In the genomic region with DNA sequence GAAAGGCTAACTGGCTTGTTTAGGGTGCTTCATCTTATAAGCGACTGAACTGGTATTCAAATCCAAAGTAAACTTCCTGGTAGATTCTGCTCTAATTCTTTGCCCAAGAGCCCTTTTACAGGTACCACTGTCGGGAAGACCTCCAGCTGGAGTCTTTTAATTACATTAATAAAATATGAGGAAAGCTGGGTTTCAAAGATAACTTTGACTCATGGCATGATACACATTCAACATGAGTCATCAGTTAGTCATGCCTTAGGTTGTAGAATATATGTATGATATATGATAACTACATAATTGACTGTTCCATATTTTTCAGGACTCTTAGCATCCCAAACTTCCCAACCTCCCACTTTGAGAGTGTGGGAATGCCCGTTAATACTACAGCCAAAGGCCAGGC, we compare ENCODE assay signal across 1 cellular context.
A peak's percentile ranks its signal among the peaks of the same experiment; 100 is the strongest.
TF ChIP-seq lines count a peak whose summit lies in the region.

No MANE protein-coding gene starts in this region.

TF ChIP-seq in K562, 482 proteins besides CTCF, POLR2A, EP300 and RAD21 (continued from another document and continues in another):
- TF ChIP-seq, protein P1, sequence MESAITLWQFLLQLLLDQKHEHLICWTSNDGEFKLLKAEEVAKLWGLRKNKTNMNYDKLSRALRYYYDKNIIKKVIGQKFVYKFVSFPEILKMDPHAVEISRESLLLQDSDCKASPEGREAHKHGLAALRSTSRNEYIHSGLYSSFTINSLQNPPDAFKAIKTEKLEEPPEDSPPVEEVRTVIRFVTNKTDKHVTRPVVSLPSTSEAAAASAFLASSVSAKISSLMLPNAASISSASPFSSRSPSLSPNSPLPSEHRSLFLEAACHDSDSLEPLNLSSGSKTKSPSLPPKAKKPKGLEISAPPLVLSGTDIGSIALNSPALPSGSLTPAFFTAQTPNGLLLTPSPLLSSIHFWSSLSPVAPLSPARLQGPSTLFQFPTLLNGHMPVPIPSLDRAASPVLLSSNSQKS (CRISPR knock-in tag; IDR thresholded peaks at IDR 0.05), result no peak
- no peak for TF ChIP-seq BRCA1 (IDR thresholded peaks at IDR 0.05)
- TF ChIP-seq BRCA1 (CRISPR knock-in tag; IDR thresholded peaks at IDR 0.05), result no peak
- no peak for TF ChIP-seq ESRRA (IDR thresholded peaks at IDR 0.05; ENCODE audit: borderline replicate concordance, low read depth)
- no peak for TF ChIP-seq SETDB1 (IDR thresholded peaks at IDR 0.05; ENCODE audit: low read length)
- TF ChIP-seq HDAC8 (tag; IDR thresholded peaks at IDR 0.05), result no peak
- TF ChIP-seq, protein P2, sequence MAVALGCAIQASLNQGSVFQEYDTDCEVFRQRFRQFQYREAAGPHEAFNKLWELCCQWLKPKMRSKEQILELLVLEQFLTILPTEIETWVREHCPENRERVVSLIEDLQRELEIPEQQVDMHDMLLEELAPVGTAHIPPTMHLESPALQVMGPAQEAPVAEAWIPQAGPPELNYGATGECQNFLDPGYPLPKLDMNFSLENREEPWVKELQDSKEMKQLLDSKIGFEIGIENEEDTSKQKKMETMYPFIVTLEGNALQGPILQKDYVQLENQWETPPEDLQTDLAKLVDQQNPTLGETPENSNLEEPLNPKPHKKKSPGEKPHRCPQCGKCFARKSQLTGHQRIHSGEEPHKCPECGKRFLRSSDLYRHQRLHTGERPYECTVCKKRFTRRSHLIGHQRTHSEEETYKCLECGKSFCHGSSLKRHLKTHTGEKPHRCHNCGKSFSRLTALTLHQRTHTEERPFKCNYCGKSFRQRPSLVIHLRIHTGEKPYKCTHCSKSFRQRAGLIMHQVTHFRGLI (CRISPR knock-in tag; IDR thresholded peaks at IDR 0.05), result no peak
- TF ChIP-seq CBX3 (IDR thresholded peaks at IDR 0.05; ENCODE audit: borderline replicate concordance in 1 of 2, low read length in 2 of 2), result no peak
- TF ChIP-seq JUN (IDR thresholded peaks at IDR 0.05; ENCODE audit: borderline replicate concordance, low read depth, low read length), result peak; percentile 86
- no peak for TF ChIP-seq JUN (CRISPR knock-in tag; IDR thresholded peaks at IDR 0.05; ENCODE audit: borderline replicate concordance)
- TF ChIP-seq CEBPB (tag; IDR thresholded peaks at IDR 0.05), result no peak
- no peak for TF ChIP-seq COPS2 (conservative IDR thresholded peaks at IDR 0.05)
- no peak for TF ChIP-seq CHD1 (IDR thresholded peaks at IDR 0.05; ENCODE audit: low read length)
- no peak for TF ChIP-seq ZNF217 (CRISPR knock-in tag; IDR thresholded peaks at IDR 0.05)
- TF ChIP-seq, protein P3, sequence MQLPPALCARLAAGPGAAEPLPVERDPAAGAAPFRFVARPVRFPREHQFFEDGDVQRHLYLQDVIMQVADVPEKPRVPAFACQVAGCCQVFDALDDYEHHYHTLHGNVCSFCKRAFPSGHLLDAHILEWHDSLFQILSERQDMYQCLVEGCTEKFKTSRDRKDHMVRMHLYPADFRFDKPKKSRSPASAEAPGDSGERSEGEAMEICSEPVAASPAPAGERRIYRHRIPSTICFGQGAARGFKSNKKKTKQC (CRISPR knock-in tag; IDR thresholded peaks at IDR 0.05), result no peak
- TF ChIP-seq, protein P4, sequence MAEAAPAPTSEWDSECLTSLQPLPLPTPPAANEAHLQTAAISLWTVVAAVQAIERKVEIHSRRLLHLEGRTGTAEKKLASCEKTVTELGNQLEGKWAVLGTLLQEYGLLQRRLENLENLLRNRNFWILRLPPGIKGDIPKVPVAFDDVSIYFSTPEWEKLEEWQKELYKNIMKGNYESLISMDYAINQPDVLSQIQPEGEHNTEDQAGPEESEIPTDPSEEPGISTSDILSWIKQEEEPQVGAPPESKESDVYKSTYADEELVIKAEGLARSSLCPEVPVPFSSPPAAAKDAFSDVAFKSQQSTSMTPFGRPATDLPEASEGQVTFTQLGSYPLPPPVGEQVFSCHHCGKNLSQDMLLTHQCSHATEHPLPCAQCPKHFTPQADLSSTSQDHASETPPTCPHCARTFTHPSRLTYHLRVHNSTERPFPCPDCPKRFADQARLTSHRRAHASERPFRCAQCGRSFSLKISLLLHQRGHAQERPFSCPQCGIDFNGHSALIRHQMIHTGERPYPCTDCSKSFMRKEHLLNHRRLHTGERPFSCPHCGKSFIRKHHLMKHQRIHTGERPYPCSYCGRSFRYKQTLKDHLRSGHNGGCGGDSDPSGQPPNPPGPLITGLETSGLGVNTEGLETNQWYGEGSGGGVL (CRISPR knock-in tag; IDR thresholded peaks at IDR 0.05), result no peak
- TF ChIP-seq NR2C2 (CRISPR knock-in tag; IDR thresholded peaks at IDR 0.05), result no peak
- TF ChIP-seq NR2C2 (tag; IDR thresholded peaks at IDR 0.05), result no peak
- peak; percentile 75 for TF ChIP-seq DPF2 (IDR thresholded peaks at IDR 0.05)
- no peak for TF ChIP-seq KAT2B (IDR thresholded peaks at IDR 0.05; ENCODE audit: low read depth, low read length)
- no peak for TF ChIP-seq ZNF408 (CRISPR knock-in tag; IDR thresholded peaks at IDR 0.05; ENCODE audit: low read depth)
- TF ChIP-seq CBX5 (IDR thresholded peaks at IDR 0.05; ENCODE audit: borderline replicate concordance, low read depth), result no peak
- no peak for TF ChIP-seq EHMT2 (IDR thresholded peaks at IDR 0.05)
- peak; percentile 79 for TF ChIP-seq SMARCA4 (IDR thresholded peaks at IDR 0.05)
- no peak for TF ChIP-seq MYBL2 (IDR thresholded peaks at IDR 0.05; ENCODE audit: low read depth)
- TF ChIP-seq MYBL2 (CRISPR knock-in tag; IDR thresholded peaks at IDR 0.05; ENCODE audit: borderline replicate concordance), result no peak
- TF ChIP-seq ZNF75A (CRISPR knock-in tag; IDR thresholded peaks at IDR 0.05), result no peak
- TF ChIP-seq NCOA1 (IDR thresholded peaks at IDR 0.05; ENCODE audit: low read depth), result no peak
- TF ChIP-seq ZNF785 (CRISPR knock-in tag; IDR thresholded peaks at IDR 0.05), result no peak
- no peak for TF ChIP-seq EP400 (IDR thresholded peaks at IDR 0.05)
- TF ChIP-seq, protein P5, sequence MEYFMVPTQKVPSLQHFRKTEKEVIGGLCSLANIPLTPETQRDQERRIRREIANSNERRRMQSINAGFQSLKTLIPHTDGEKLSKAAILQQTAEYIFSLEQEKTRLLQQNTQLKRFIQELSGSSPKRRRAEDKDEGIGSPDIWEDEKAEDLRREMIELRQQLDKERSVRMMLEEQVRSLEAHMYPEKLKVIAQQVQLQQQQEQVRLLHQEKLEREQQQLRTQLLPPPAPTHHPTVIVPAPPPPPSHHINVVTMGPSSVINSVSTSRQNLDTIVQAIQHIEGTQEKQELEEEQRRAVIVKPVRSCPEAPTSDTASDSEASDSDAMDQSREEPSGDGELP (CRISPR knock-in tag; IDR thresholded peaks at IDR 0.05; ENCODE audit: borderline replicate concordance), result no peak
- TF ChIP-seq PRMT5 (CRISPR knock-in tag; IDR thresholded peaks at IDR 0.05), result no peak
- TF ChIP-seq, protein P6, sequence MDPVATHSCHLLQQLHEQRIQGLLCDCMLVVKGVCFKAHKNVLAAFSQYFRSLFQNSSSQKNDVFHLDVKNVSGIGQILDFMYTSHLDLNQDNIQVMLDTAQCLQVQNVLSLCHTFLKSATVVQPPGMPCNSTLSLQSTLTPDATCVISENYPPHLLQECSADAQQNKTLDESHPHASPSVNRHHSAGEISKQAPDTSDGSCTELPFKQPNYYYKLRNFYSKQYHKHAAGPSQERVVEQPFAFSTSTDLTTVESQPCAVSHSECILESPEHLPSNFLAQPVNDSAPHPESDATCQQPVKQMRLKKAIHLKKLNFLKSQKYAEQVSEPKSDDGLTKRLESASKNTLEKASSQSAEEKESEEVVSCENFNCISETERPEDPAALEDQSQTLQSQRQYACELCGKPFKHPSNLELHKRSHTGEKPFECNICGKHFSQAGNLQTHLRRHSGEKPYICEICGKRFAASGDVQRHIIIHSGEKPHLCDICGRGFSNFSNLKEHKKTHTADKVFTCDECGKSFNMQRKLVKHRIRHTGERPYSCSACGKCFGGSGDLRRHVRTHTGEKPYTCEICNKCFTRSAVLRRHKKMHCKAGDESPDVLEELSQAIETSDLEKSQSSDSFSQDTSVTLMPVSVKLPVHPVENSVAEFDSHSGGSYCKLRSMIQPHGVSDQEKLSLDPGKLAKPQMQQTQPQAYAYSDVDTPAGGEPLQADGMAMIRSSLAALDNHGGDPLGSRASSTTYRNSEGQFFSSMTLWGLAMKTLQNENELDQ (CRISPR knock-in tag; IDR thresholded peaks at IDR 0.05; ENCODE audit: borderline replicate concordance), result no peak
- peak; percentile 72 for TF ChIP-seq ZNF316 (IDR thresholded peaks at IDR 0.05)
- TF ChIP-seq FOS (IDR thresholded peaks at IDR 0.05; ENCODE audit: extremely low read depth, insufficient read length), result peak; percentile 42
- no peak for TF ChIP-seq MCM3 (IDR thresholded peaks at IDR 0.05)
- TF ChIP-seq TBL1XR1 (IDR thresholded peaks at IDR 0.05; ENCODE audit: low read length in 2 of 2), result no peak
- no peak for TF ChIP-seq GABPB2 (CRISPR knock-in tag; conservative IDR thresholded peaks at IDR 0.05)
- no peak for TF ChIP-seq SAFB (IDR thresholded peaks at IDR 0.05; ENCODE audit: borderline replicate concordance, low read depth, low read length)
- no peak for TF ChIP-seq ZNF780A (CRISPR knock-in tag; IDR thresholded peaks at IDR 0.05)
- no peak for TF ChIP-seq ZNF311 (CRISPR knock-in tag; IDR thresholded peaks at IDR 0.05)
- TF ChIP-seq, protein P7, sequence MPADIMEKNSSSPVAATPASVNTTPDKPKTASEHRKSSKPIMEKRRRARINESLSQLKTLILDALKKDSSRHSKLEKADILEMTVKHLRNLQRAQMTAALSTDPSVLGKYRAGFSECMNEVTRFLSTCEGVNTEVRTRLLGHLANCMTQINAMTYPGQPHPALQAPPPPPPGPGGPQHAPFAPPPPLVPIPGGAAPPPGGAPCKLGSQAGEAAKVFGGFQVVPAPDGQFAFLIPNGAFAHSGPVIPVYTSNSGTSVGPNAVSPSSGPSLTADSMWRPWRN (IDR thresholded peaks at IDR 0.05; ENCODE audit: low read depth), result no peak
- no peak for TF ChIP-seq GABPB1 (CRISPR knock-in tag; IDR thresholded peaks at IDR 0.05)
- no peak for TF ChIP-seq NFRKB (IDR thresholded peaks at IDR 0.05; ENCODE audit: low read depth)
- TF ChIP-seq MAFG (tag; conservative IDR thresholded peaks at IDR 0.05), result peak; percentile 55
- no peak for TF ChIP-seq SREBF1 (IDR thresholded peaks at IDR 0.05; ENCODE audit: borderline replicate concordance, low read depth, low read length)
- TF ChIP-seq, protein P8, sequence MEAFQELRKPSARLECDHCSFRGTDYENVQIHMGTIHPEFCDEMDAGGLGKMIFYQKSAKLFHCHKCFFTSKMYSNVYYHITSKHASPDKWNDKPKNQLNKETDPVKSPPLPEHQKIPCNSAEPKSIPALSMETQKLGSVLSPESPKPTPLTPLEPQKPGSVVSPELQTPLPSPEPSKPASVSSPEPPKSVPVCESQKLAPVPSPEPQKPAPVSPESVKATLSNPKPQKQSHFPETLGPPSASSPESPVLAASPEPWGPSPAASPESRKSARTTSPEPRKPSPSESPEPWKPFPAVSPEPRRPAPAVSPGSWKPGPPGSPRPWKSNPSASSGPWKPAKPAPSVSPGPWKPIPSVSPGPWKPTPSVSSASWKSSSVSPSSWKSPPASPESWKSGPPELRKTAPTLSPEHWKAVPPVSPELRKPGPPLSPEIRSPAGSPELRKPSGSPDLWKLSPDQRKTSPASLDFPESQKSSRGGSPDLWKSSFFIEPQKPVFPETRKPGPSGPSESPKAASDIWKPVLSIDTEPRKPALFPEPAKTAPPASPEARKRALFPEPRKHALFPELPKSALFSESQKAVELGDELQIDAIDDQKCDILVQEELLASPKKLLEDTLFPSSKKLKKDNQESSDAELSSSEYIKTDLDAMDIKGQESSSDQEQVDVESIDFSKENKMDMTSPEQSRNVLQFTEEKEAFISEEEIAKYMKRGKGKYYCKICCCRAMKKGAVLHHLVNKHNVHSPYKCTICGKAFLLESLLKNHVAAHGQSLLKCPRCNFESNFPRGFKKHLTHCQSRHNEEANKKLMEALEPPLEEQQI (IDR thresholded peaks at IDR 0.05), result no peak
- no peak for TF ChIP-seq NFXL1 (CRISPR knock-in tag; IDR thresholded peaks at IDR 0.05)
- TF ChIP-seq, protein P9, sequence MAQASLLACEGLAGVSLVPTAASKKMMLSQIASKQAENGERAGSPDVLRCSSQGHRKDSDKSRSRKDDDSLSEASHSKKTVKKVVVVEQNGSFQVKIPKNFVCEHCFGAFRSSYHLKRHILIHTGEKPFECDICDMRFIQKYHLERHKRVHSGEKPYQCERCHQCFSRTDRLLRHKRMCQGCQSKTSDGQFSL (CRISPR knock-in tag; IDR thresholded peaks at IDR 0.05), result no peak
- TF ChIP-seq, protein P9 (tag; IDR thresholded peaks at IDR 0.05), result no peak
- TF ChIP-seq, protein P10, sequence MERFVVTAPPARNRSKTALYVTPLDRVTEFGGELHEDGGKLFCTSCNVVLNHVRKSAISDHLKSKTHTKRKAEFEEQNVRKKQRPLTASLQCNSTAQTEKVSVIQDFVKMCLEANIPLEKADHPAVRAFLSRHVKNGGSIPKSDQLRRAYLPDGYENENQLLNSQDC (CRISPR knock-in tag; IDR thresholded peaks at IDR 0.05), result no peak
- no peak for TF ChIP-seq MTF1 (CRISPR knock-in tag; IDR thresholded peaks at IDR 0.05; ENCODE audit: borderline replicate concordance)
- TF ChIP-seq LARP7 (IDR thresholded peaks at IDR 0.05), result no peak
- TF ChIP-seq, protein P11, sequence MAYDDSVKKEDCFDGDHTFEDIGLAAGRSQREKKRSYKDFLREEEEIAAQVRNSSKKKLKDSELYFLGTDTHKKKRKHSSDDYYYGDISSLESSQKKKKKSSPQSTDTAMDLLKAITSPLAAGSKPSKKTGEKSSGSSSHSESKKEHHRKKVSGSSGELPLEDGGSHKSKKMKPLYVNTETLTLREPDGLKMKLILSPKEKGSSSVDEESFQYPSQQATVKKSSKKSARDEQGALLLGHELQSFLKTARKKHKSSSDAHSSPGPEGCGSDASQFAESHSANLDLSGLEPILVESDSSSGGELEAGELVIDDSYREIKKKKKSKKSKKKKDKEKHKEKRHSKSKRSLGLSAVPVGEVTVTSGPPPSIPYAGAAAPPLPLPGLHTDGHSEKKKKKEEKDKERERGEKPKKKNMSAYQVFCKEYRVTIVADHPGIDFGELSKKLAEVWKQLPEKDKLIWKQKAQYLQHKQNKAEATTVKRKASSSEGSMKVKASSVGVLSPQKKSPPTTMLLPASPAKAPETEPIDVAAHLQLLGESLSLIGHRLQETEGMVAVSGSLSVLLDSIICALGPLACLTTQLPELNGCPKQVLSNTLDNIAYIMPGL (CRISPR knock-in tag; IDR thresholded peaks at IDR 0.05), result no peak
- TF ChIP-seq ELF4 (CRISPR knock-in tag; IDR thresholded peaks at IDR 0.05), result no peak
- TF ChIP-seq ZNF586 (CRISPR knock-in tag; conservative IDR thresholded peaks at IDR 0.05), result no peak
- TF ChIP-seq NFIC (IDR thresholded peaks at IDR 0.05), result no peak
- TF ChIP-seq, protein P12, sequence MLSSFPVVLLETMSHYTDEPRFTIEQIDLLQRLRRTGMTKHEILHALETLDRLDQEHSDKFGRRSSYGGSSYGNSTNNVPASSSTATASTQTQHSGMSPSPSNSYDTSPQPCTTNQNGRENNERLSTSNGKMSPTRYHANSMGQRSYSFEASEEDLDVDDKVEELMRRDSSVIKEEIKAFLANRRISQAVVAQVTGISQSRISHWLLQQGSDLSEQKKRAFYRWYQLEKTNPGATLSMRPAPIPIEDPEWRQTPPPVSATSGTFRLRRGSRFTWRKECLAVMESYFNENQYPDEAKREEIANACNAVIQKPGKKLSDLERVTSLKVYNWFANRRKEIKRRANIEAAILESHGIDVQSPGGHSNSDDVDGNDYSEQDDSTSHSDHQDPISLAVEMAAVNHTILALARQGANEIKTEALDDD (IDR thresholded peaks at IDR 0.05), result no peak
- peak; percentile 30; the same call in 1 of the 2 replicates for TF ChIP-seq NFE2 (IDR thresholded peaks at IDR 0.05; ENCODE audit: low read depth)
- no peak for TF ChIP-seq ZNF76 (CRISPR knock-in tag; IDR thresholded peaks at IDR 0.05; ENCODE audit: borderline replicate concordance)
- no peak for TF ChIP-seq GABPA (tag; conservative IDR thresholded peaks at IDR 0.05; ENCODE audit: low read depth)
